Comparison of ENCODE assay signal across 15 cellular contexts in the genomic region with DNA sequence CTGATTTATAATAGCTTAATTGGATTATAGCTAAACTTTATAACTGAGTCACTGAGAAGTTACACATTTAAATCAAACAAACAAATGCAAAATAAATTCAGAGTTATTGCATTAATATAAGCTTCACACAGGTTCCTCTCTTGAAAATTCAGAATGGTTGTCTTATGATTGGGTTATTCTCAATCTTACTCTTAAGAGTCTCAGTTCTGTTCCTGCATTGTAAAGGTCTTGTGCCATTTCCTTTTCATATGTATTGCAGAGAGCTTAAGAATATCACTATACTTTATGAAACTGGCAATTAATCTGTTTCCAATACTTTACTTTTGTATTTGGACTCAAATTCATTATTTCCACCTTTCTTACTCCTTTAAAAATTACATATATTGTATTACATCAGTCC.
DNase-seq lines count a peak whose midpoint lies in the region; ATAC-seq and TF ChIP-seq lines count a peak whose summit lies in the region.
"Had no signal": no experiment of that assay in that cellular context is flagged by ENCODE, and none has a peak within 500 bp of the region (broad histone marks: within the 10 kb centered on the region; RNA-seq: fewer than 3 reads in every experiment).

No MANE protein-coding gene starts in this region.

- DNase-seq in GM19240 (ENCODE audit: insufficient read length, low spot score) (no peak), HCEC 1CT (no peak), occipital lobe (lab: John Stamatoyannopoulos, UW) (no peak), mammary epithelial cell (no peak)
- DNase-seq: activated naive CD4-positive, alpha-beta T cell; DMS53; NCI-H2171; nucleus accumbens; OCI-M1; T-cell had no signal

- H4K20me1 ChIP-seq in mammary epithelial cell (ENCODE audit: insufficient read depth, low read length) = no peaks in the 10 kb centered on the region

- H3K27me3 ChIP-seq in mammary epithelial cell (ENCODE audit: insufficient read depth, low read length) = no peaks in the 10 kb centered on the region

- ATAC-seq in GM18858 (IDR thresholded peaks at IDR 0.05; ENCODE audit: unreplicated experiment) (peak; percentile 91), GM21515 (IDR thresholded peaks at IDR 0.05; ENCODE audit: unreplicated experiment) (peak; percentile 79), HG02943 (IDR thresholded peaks at IDR 0.05; ENCODE audit: low read depth, unreplicated experiment) (peak; percentile 68), HG03521 (IDR thresholded peaks at IDR 0.05; ENCODE audit: unreplicated experiment) (peak; percentile 73)
- ATAC-seq: T-cell had no signal

- H3K9ac ChIP-seq in mammary epithelial cell (ENCODE audit: insufficient read depth, low read length) = no peak overlapping the region

- H3K4me3 ChIP-seq in mammary epithelial cell (replicated peaks in 1 of 3; ENCODE audit: insufficient read depth in 1 of 3, low read depth in 2 of 3, low read length in 3 of 3) = no peak overlapping the region
- H3K4me3 ChIP-seq: lung had no signal

- no peaks in the 10 kb centered on the region for H3K36me3 ChIP-seq in mammary epithelial cell (ENCODE audit: insufficient read depth, low read length)

- no peak for TF ChIP-seq CTCF in mammary epithelial cell (conservative IDR thresholded peaks at IDR 0.05 in 1 of 2, IDR thresholded peaks at IDR 0.05 in 1 of 2; ENCODE audit: extremely low read depth in 1 of 2, insufficient read depth in 1 of 2, low read depth in 1 of 2, low read length in 2 of 2)

- no peak overlapping the region for H3K27ac ChIP-seq in mammary epithelial cell (ENCODE audit: insufficient read depth, low read depth, low read length)

- H3K4me1 ChIP-seq in mammary epithelial cell (ENCODE audit: insufficient read depth, low read length) = no peaks in the 10 kb centered on the region

- CTCF ChIA-PET in mammary epithelial cell (lab: Charles Lee; ENCODE audit: low non-redundant PET) = interaction anchor here (0.6 kb wide), 1 partner anchor 476 kb away, joined by 6 read pairs; no protein-coding TSS in a partner anchor

- in situ Hi-C loops in mammary epithelial cell (cut with MboI; ENCODE audit: low sequenced_read_pairs in 2 of 2) = no loop called here

- no peak overlapping the region for H2AFZ ChIP-seq in mammary epithelial cell (ENCODE audit: low read depth, low read length)

- H3K4me2 ChIP-seq in mammary epithelial cell (ENCODE audit: insufficient read depth, low read depth, low read length) = no peak overlapping the region

- intact Hi-C loops in mammary epithelial cell (cut with micrococcal nuclease) = no loop called here

- H3K79me2 ChIP-seq in mammary epithelial cell (ENCODE audit: insufficient read depth, low read length) = no peaks in the 10 kb centered on the region

- no peaks in the 10 kb centered on the region for H3K9me3 ChIP-seq in mammary epithelial cell (replicated peaks; ENCODE audit: insufficient read depth, low read length)

- BruUV-seq in mammary epithelial cell (replicated peaks; lab: Mats Ljungman, UMichigan) = no TSS peak

- dilution Hi-C loops in mammary epithelial cell (cut with HindIII; ENCODE audit: low sequenced_read_pairs) = no loop called here
